ENCODE assay signal across 26 cellular contexts in the genomic region with DNA sequence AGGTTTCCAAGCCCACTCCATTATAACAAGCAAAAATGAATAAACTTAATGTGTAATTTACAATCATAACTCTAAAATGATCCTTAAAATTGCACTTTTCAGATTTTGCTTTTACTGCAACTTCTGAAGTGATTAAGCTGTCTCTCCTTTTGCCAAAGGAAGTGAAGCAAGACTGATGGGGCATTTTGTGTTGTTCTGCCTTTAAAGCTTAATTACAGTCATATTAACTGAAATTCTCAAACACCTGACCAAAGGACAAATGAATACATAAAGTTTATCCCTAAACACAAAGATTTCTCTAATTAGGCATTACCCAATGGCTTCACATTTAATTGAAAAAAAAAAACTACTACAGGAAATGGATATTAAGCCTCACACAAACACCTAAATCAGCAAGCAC.
DNase-seq lines count a peak whose midpoint lies in the region; ATAC-seq and TF ChIP-seq lines count a peak whose summit lies in the region.
"Had no signal": no experiment of that assay in that cellular context is flagged by ENCODE, and none has a peak within 500 bp of the region (broad histone marks: within the 10 kb centered on the region; RNA-seq: fewer than 3 reads in every experiment).

No MANE protein-coding gene starts in this region.

- H3K14ac ChIP-seq in mesenchymal stem cell (ENCODE audit: low read length in 2 of 2), result no peak overlapping the region

- no peak overlapping the region for H4K91ac ChIP-seq in mesenchymal stem cell (ENCODE audit: low read length)

- H3K9ac ChIP-seq in SK-N-MC (ENCODE audit: insufficient read length), result peak overlapping the region; percentile 9
- H3K9ac ChIP-seq in mesenchymal stem cell (ENCODE audit: low read length), result peak overlapping the region; percentile 31

- no peak for TF ChIP-seq EP300 in ovary (IDR thresholded peaks at IDR 0.05)

- no peak overlapping the region for H4K8ac ChIP-seq in mesenchymal stem cell (ENCODE audit: low read length)

- H3F3A ChIP-seq in GM23338 (replicated peaks; ENCODE audit: low read depth), result no peaks in the 10 kb centered on the region

- H3K4me3 ChIP-seq in ACC112 (ENCODE audit: low read depth, low read length) (peak overlapping the region; percentile 49), GM23338 (peak overlapping the region; percentile 15; the same call in 1 of the 2 replicates), SK-N-MC (peak overlapping the region; percentile 64), mesenchymal stem cell (ENCODE audit: insufficient read depth in 1 of 2, low read depth in 1 of 2, low read length in 2 of 2) (peak overlapping the region in 1 of 2 experiments; percentile 31), ovary (no peak overlapping the region)
- H3K4me3 ChIP-seq: gastroesophageal sphincter, transverse colon had no signal

- peak overlapping the region; percentile 48 for H3K27ac ChIP-seq in ACC112 (ENCODE audit: low read depth, low read length)
- peak overlapping the region; percentile 92 for H3K27ac ChIP-seq in GM23338 (ENCODE audit: low read depth)
- H3K27ac ChIP-seq in SK-N-MC, result peak overlapping the region; percentile 96
- H3K27ac ChIP-seq in mesenchymal stem cell (ENCODE audit: low read length, poor library complexity, severe bottlenecking), result peak overlapping the region; percentile 68
- H3K27ac ChIP-seq in ovary, result no peak overlapping the region
- H3K27ac ChIP-seq: gastroesophageal sphincter had no signal

- H3K36me3 Mint-ChIP-seq in GM23338 (ENCODE audit: low read depth), result no peaks in the 10 kb centered on the region

- H3K79me1 ChIP-seq in mesenchymal stem cell (replicated peaks; ENCODE audit: low read length, poor library complexity, severe bottlenecking), result peaks cover 6% of the 10 kb centered on the region

- no peak for ATAC-seq in GM23338
- ATAC-seq: CD8-positive, alpha-beta T cell; gastroesophageal sphincter; T-helper 17 cell had no signal

- H3K4ac ChIP-seq in mesenchymal stem cell (ENCODE audit: low read depth in 1 of 2, low read length in 2 of 2), result no peak overlapping the region

- intact Hi-C loops in ovary (cut with DNase I), result no loop called here

- H3K27ac Mint-ChIP-seq in GM23338, result peak overlapping the region; percentile 91
- H3K27ac Mint-ChIP-seq: CD8-positive, alpha-beta T cell had no signal

- no peak for DNase-seq in GM23338 (ENCODE audit: low spot score)
- DNase-seq in SK-N-MC (ENCODE audit: low read depth, low spot score), result no peak
- DNase-seq in mesenchymal stem cell, result no peak
- no peak for DNase-seq in ovary
- DNase-seq in activated gamma-delta T cell (lab: John Stamatoyannopoulos, UW), result no peak
- DNase-seq in H4 (ENCODE audit: low spot score), result no peak
- DNase-seq in HT-29 (ENCODE audit: low spot score), result no peak
- DNase-seq: activated CD4-positive, alpha-beta T cell treated with anti-CD3 and anti-CD28 coated beads, Interleukin-2, amount 50 U/mL, for 4 hours; activated naive CD4-positive, alpha-beta T cell treated with Interleukin-2 at 50 U/mL for 16 hours; anterior cingulate cortex; CD8-positive, alpha-beta T cell; DMS53; erythroblast; kidney glomerular epithelial cell; mammary epithelial cell; NCI-H146; NCI-H526 treated with DMSO at 0.1 percent for 48 hours; SHP77; small intestine; stimulated activated CD4-positive, alpha-beta T cell treated with anti-CD3 and anti-CD28 coated beads, Interleukin-4, amount 100 ng/mL, for 1 hour; T-helper 17 cell; transverse colon had no signal

- peaks cover 28% of the 10 kb centered on the region for H3K79me2 ChIP-seq in ACC112 (ENCODE audit: control insufficient read depth, insufficient read depth, low read length, unreplicated experiment)
- peaks cover 84% of the 10 kb centered on the region for H3K79me2 ChIP-seq in GM23338 (replicated peaks; ENCODE audit: insufficient read depth)

- TF ChIP-seq POLR2A in ovary (IDR thresholded peaks at IDR 0.05), result no peak

- no peak overlapping the region for H3K23ac ChIP-seq in mesenchymal stem cell (ENCODE audit: low read length in 2 of 2)

- TF ChIP-seq CTCF in GM23338 (conservative IDR thresholded peaks at IDR 0.05; ENCODE audit: low read depth in 2 of 2), result no peak
- TF ChIP-seq CTCF in ovary (IDR thresholded peaks at IDR 0.05), result no peak

- H2AFZ ChIP-seq in ACC112 (ENCODE audit: low read length, unreplicated experiment), result no peak overlapping the region
- no peak overlapping the region for H2AFZ ChIP-seq in GM23338
- H2AFZ ChIP-seq in mesenchymal stem cell (ENCODE audit: low read depth, low read length), result no peak overlapping the region

- H3K4me2 ChIP-seq in GM23338 (peak overlapping the region; percentile 41), mesenchymal stem cell (ENCODE audit: low read length, poor library complexity, severe bottlenecking) (no peak overlapping the region)

- H3K27me3 ChIP-seq in ACC112 (ENCODE audit: insufficient read depth, low read length) (no peaks in the 10 kb centered on the region), GM23338 (ENCODE audit: insufficient read depth) (no peaks in the 10 kb centered on the region), mesenchymal stem cell (ENCODE audit: control insufficient read depth in 1 of 2, insufficient read depth in 1 of 2, low read length in 2 of 2) (no peaks in the 10 kb centered on the region), ovary (no peaks in the 10 kb centered on the region)
- H3K27me3 ChIP-seq: gastroesophageal sphincter, transverse colon had no signal

- H2BK5ac ChIP-seq in mesenchymal stem cell (ENCODE audit: low read depth, low read length, poor library complexity, severe bottlenecking), result no peak overlapping the region

- H3K9me3 ChIP-seq in SK-N-MC (ENCODE audit: low read depth, low read length), result no peaks in the 10 kb centered on the region
- no peaks in the 10 kb centered on the region for H3K9me3 ChIP-seq in mesenchymal stem cell (ENCODE audit: control insufficient read depth, low read length)
- H3K9me3 ChIP-seq in ovary, result no peaks in the 10 kb centered on the region
- H3K9me3 ChIP-seq: gastroesophageal sphincter, transverse colon had no signal

- H3K4me1 ChIP-seq in ACC112 (ENCODE audit: control insufficient read depth, insufficient read depth, low read length, unreplicated experiment) (peaks cover 54% of the 10 kb centered on the region), GM23338 (ENCODE audit: insufficient read depth) (peaks cover 82% of the 10 kb centered on the region), mesenchymal stem cell (ENCODE audit: control insufficient read depth, insufficient read depth, low read depth, low read length) (peaks cover under 1% of the 10 kb centered on the region), ovary (ENCODE audit: insufficient read depth) (no peaks in the 10 kb centered on the region)

- H2BK15ac ChIP-seq in mesenchymal stem cell (ENCODE audit: low read depth, poor library complexity, severe bottlenecking), result no peak overlapping the region

- H3K4me3 Mint-ChIP-seq in GM23338, result 0 out of 3 replicates have a peak overlapping the region, but pooled peaks have one; percentile 9
- H3K4me3 Mint-ChIP-seq: CD8-positive, alpha-beta T cell; central memory CD8-positive, alpha-beta T cell; stimulated activated naive CD8-positive, alpha-beta T cell treated with anti-CD3 and anti-CD28 coated beads, Interleukin-15, Interleukin-2, amounts not matched to agents 100 ng/mL and 50 ng/mL, for 24 hours; T-helper 17 cell had no signal

- H3K18ac ChIP-seq in mesenchymal stem cell (ENCODE audit: low read depth in 1 of 2, low read length in 2 of 2), result no peak overlapping the region

- no peaks in the 10 kb centered on the region for H3K36me3 ChIP-seq in ACC112 (ENCODE audit: insufficient read depth, low read length)
- H3K36me3 ChIP-seq in GM23338 (ENCODE audit: insufficient read depth), result no peaks in the 10 kb centered on the region
- no peaks in the 10 kb centered on the region for H3K36me3 ChIP-seq in SK-N-MC (ENCODE audit: insufficient read depth, low read length)
- H3K36me3 ChIP-seq in mesenchymal stem cell (ENCODE audit: control insufficient read depth in 1 of 2, insufficient read depth in 2 of 2, low read depth in 1 of 2, low read length in 2 of 2), result no peaks in the 10 kb centered on the region
- H3K36me3 ChIP-seq in ovary, result no peaks in the 10 kb centered on the region
- H3K36me3 ChIP-seq: gastroesophageal sphincter, transverse colon had no signal

- H2BK120ac ChIP-seq in mesenchymal stem cell (ENCODE audit: low read depth, low read length), result no peak overlapping the region

- no peaks in the 10 kb centered on the region for H4K20me1 ChIP-seq in GM23338 (replicated peaks; ENCODE audit: insufficient read depth)

- no peaks in the 10 kb centered on the region for H3K9me2 ChIP-seq in GM23338 (ENCODE audit: insufficient read depth)

- no peak overlapping the region for H2BK12ac ChIP-seq in mesenchymal stem cell (ENCODE audit: low read length in 2 of 2)

- H2AK5ac ChIP-seq in mesenchymal stem cell (ENCODE audit: low read length, severe bottlenecking), result no peak overlapping the region

- no peaks in the 10 kb centered on the region for H3K27me3 Mint-ChIP-seq in GM23338 (ENCODE audit: insufficient read depth, low read depth, poor library complexity)
- H3K27me3 Mint-ChIP-seq: central memory CD8-positive, alpha-beta T cell; stimulated activated naive CD8-positive, alpha-beta T cell treated with anti-CD3 and anti-CD28 coated beads, Interleukin-15, Interleukin-2, amounts not matched to agents 100 ng/mL and 50 ng/mL, for 24 hours; T-helper 17 cell had no signal

- H3K9me3 Mint-ChIP-seq in GM23338, result no peaks in the 10 kb centered on the region
- H3K9me3 Mint-ChIP-seq: CD8-positive, alpha-beta T cell; central memory CD8-positive, alpha-beta T cell; stimulated activated naive CD8-positive, alpha-beta T cell treated with anti-CD3 and anti-CD28 coated beads, Interleukin-15, Interleukin-2, amounts not matched to agents 100 ng/mL and 50 ng/mL, for 24 hours had no signal

- H3K4me1 Mint-ChIP-seq in GM23338, result peaks cover 69% of the 10 kb centered on the region

TF ChIP-seq in GM23338, 12 proteins besides CTCF, POLR2A, EP300 and RAD21 (continues in another document):
- no peak for TF ChIP-seq STAT1 (IDR thresholded peaks at IDR 0.05; ENCODE audit: unreplicated experiment)
- TF ChIP-seq ZNF114 (CRISPR knock-in tag; IDR thresholded peaks at IDR 0.05), result no peak

Comparison
In these comparisons a context has a peak if more than half of its experiments do, and no peak if none do; other contexts are left out.
1. H3K27ac ChIP-seq: peak in ACC112 (single experiment), GM23338 (single experiment), SK-N-MC (single experiment) and mesenchymal stem cell (single experiment); none in ovary (0 of 2).